In genomic region chr3:143122089-143122430, GRCh38 we compare ENCODE assay signal across 13 cellular contexts. TPM values are rescaled to one million over a fixed set of nuclear protein-coding genes. Genes with fewer than 3 reads are reported as not detected.
DNase-seq lines count a peak whose midpoint lies in the region; ATAC-seq lines count a peak whose summit lies in the region.
"Had no signal": no experiment of that assay in that cellular context is flagged by ENCODE, and none has a peak within 500 bp of the region (broad histone marks: within the 10 kb centered on the region; RNA-seq: fewer than 3 reads in every experiment).

No MANE protein-coding gene starts in this region.

- peaks cover 6% of the 10 kb centered on the region for H3K36me3 Mint-ChIP-seq in activated naive CD4-positive, alpha-beta T cell treated with anti-CD3 and anti-CD28 coated beads, Interleukin-2, amount 50 U/mL, for 24 hours
- peaks cover 22% of the 10 kb centered on the region for H3K36me3 Mint-ChIP-seq in activated T-helper 17 cell treated with anti-CD3 and anti-CD28 coated beads, Interleukin-2, amount 50 U/mL, for 72 hours (ENCODE audit: low read depth)
- H3K36me3 Mint-ChIP-seq in immature natural killer cell, result peaks cover 7 to 34% (median 32%) of the 10 kb centered on the region in 3 donors

- DNase-seq in activated naive CD4-positive, alpha-beta T cell treated with anti-CD3 and anti-CD28 coated beads, Interleukin-2, amount 50 U/mL, for 16 hours, result no peak
- DNase-seq in immature natural killer cell (no peak), HUDEP-2 (lab: John Stamatoyannopoulos, UW; ENCODE audit: unreplicated experiment in 76 of 76) (no peak), dedifferentiated amniotic fluid mesenchymal stem cell (ENCODE audit: extremely low spot score) (no peak)
- no peak for DNase-seq in stimulated activated naive CD8-positive, alpha-beta T cell treated with anti-CD3 and anti-CD28 coated beads, Interleukin-15, amount 100 ng/mL, for 72 hours
- DNase-seq: ACHN; effector CD4-positive, alpha-beta T cell; NCI-H146; NCI-H510A treated with DMSO at 0.1 percent for 48 hours had no signal

- no peak overlapping the region for H3K27ac Mint-ChIP-seq in activated naive CD4-positive, alpha-beta T cell treated with anti-CD3 and anti-CD28 coated beads, Interleukin-2, amount 50 U/mL, for 24 hours
- H3K27ac Mint-ChIP-seq in activated T-helper 17 cell treated with anti-CD3 and anti-CD28 coated beads, Interleukin-2, amount 50 U/mL, for 72 hours, result no peak overlapping the region
- peak overlapping the region; percentile 87 to 97 (median 92) for H3K27ac Mint-ChIP-seq in immature natural killer cell
- peak overlapping the region in 1 of 2 donors; percentile 95 for H3K27ac Mint-ChIP-seq in stimulated activated naive CD8-positive, alpha-beta T cell treated with anti-CD3 and anti-CD28 coated beads, Interleukin-15, amount 100 ng/mL, for 72 hours
- H3K27ac Mint-ChIP-seq: H9 had no signal

- peak overlapping the region; percentile 65 for H3K4me3 Mint-ChIP-seq in activated naive CD4-positive, alpha-beta T cell treated with anti-CD3 and anti-CD28 coated beads, Interleukin-2, amount 50 U/mL, for 24 hours
- H3K4me3 Mint-ChIP-seq in activated T-helper 17 cell treated with anti-CD3 and anti-CD28 coated beads, Interleukin-2, amount 50 U/mL, for 72 hours, result peak overlapping the region; percentile 64
- H3K4me3 Mint-ChIP-seq in immature natural killer cell, result peak overlapping the region; percentile 84 to 95 (median 92)
- peak overlapping the region; percentile 70 to 78 for H3K4me3 Mint-ChIP-seq in stimulated activated naive CD8-positive, alpha-beta T cell treated with anti-CD3 and anti-CD28 coated beads, Interleukin-15, amount 100 ng/mL, for 72 hours

- no peaks in the 10 kb centered on the region for H3K27me3 Mint-ChIP-seq in activated naive CD4-positive, alpha-beta T cell treated with anti-CD3 and anti-CD28 coated beads, Interleukin-2, amount 50 U/mL, for 24 hours
- H3K27me3 Mint-ChIP-seq in activated T-helper 17 cell treated with anti-CD3 and anti-CD28 coated beads, Interleukin-2, amount 50 U/mL, for 72 hours, result peaks cover 4% of the 10 kb centered on the region
- peaks cover 14 to 36% (median 21%) of the 10 kb centered on the region in 3 donors for H3K27me3 Mint-ChIP-seq in immature natural killer cell (ENCODE audit: low read depth in 3 of 3)
- H3K27me3 Mint-ChIP-seq in stimulated activated naive CD8-positive, alpha-beta T cell treated with anti-CD3 and anti-CD28 coated beads, Interleukin-15, amount 100 ng/mL, for 72 hours, result no peaks in the 10 kb centered on the region

- ATAC-seq in activated T-helper 17 cell treated with anti-CD3 and anti-CD28 coated beads, Interleukin-2, amount 50 U/mL, for 72 hours (replicated peaks), result no peak
- no peak for ATAC-seq in stimulated activated naive CD8-positive, alpha-beta T cell treated with anti-CD3 and anti-CD28 coated beads, Interleukin-15, amount 100 ng/mL, for 72 hours
- ATAC-seq in GM19395 (IDR thresholded peaks at IDR 0.05; ENCODE audit: unreplicated experiment), result no peak

- H3K4me1 Mint-ChIP-seq in activated naive CD4-positive, alpha-beta T cell treated with anti-CD3 and anti-CD28 coated beads, Interleukin-2, amount 50 U/mL, for 24 hours, result peaks cover 52% of the 10 kb centered on the region
- peaks cover 16% of the 10 kb centered on the region for H3K4me1 Mint-ChIP-seq in activated T-helper 17 cell treated with anti-CD3 and anti-CD28 coated beads, Interleukin-2, amount 50 U/mL, for 72 hours
- H3K4me1 Mint-ChIP-seq in immature natural killer cell, result peaks cover 66 to 76% of the 10 kb centered on the region in 2 donors
- peaks cover 62% of the 10 kb centered on the region for H3K4me1 Mint-ChIP-seq in stimulated activated naive CD8-positive, alpha-beta T cell treated with anti-CD3 and anti-CD28 coated beads, Interleukin-15, amount 100 ng/mL, for 72 hours

- H3K9me3 Mint-ChIP-seq in activated naive CD4-positive, alpha-beta T cell treated with anti-CD3 and anti-CD28 coated beads, Interleukin-2, amount 50 U/mL, for 24 hours, result no peaks in the 10 kb centered on the region
- H3K9me3 Mint-ChIP-seq in activated T-helper 17 cell treated with anti-CD3 and anti-CD28 coated beads, Interleukin-2, amount 50 U/mL, for 72 hours, result no peaks in the 10 kb centered on the region
- no peaks in the 10 kb centered on the region for H3K9me3 Mint-ChIP-seq in immature natural killer cell
- H3K9me3 Mint-ChIP-seq in stimulated activated naive CD8-positive, alpha-beta T cell treated with anti-CD3 and anti-CD28 coated beads, Interleukin-15, amount 100 ng/mL, for 72 hours, result no peaks in the 10 kb centered on the region
- H3K9me3 Mint-ChIP-seq: H9 had no signal

RNA-seq across cellular contexts. Expression of gene CHST2, which starts 2.5 kb away (rescaled TPM):
- total RNA-seq in activated T-helper 17 cell treated with anti-CD3 and anti-CD28 coated beads, Interleukin-2, amount 50 U/mL, for 72 hours, result 1 to 10 TPM; 7.9 to 8.0 TPM
- polyA plus RNA-seq in immature natural killer cell, result 100 to 1,000 TPM; 105 to 117 (median 116) TPM

Comparison
In these comparisons a context has a peak if more than half of its experiments do, and no peak if none do; other contexts are left out.
1. H3K27ac Mint-ChIP-seq: peak in immature natural killer cell (6 of 6); none in activated naive CD4-positive, alpha-beta T cell treated with anti-CD3 and anti-CD28 coated beads, Interleukin-2, amount 50 U/mL, for 24 hours (single experiment) and activated T-helper 17 cell treated with anti-CD3 and anti-CD28 coated beads, Interleukin-2, amount 50 U/mL, for 72 hours (single experiment).
2. Peak in every context shown above with its lines, with median percentiles within 50 percentile points of each other: H3K4me3 Mint-ChIP-seq.